ENCODE assay signal across 1 cellular context in genomic region chr7:151493083-151493482, GRCh38.
TF ChIP-seq lines count a peak whose summit lies in the region.

No MANE protein-coding gene starts in this region.

TF ChIP-seq in SK-N-SH, 30 proteins besides CTCF, POLR2A, EP300 and RAD21:
- TF ChIP-seq REST (IDR thresholded peaks at IDR 0.05; ENCODE audit: low read depth, low read length) (no peak), FOXJ3 (CRISPR knock-in tag; IDR thresholded peaks at IDR 0.05) (no peak), TCF12 (IDR thresholded peaks at IDR 0.05) (no peak), NRF1 (IDR thresholded peaks at IDR 0.05; ENCODE audit: low read depth, low read length) (no peak), FOXM1 (IDR thresholded peaks at IDR 0.05; ENCODE audit: low read depth) (no peak), FOSL2 (IDR thresholded peaks at IDR 0.05; ENCODE audit: borderline replicate concordance, low read depth) (no peak; the same call in 1 of the 2 replicates), MEF2A (IDR thresholded peaks at IDR 0.05; ENCODE audit: borderline replicate concordance, low read depth) (no peak), USF2 (IDR thresholded peaks at IDR 0.05; ENCODE audit: borderline replicate concordance, low read depth, low read length) (no peak), NFIC (IDR thresholded peaks at IDR 0.05; ENCODE audit: borderline replicate concordance) (no peak), GABPA (IDR thresholded peaks at IDR 0.05; ENCODE audit: low read depth) (no peak), TEAD4 (IDR thresholded peaks at IDR 0.05; ENCODE audit: borderline replicate concordance, insufficient read depth) (no peak)
